In the genomic region with DNA sequence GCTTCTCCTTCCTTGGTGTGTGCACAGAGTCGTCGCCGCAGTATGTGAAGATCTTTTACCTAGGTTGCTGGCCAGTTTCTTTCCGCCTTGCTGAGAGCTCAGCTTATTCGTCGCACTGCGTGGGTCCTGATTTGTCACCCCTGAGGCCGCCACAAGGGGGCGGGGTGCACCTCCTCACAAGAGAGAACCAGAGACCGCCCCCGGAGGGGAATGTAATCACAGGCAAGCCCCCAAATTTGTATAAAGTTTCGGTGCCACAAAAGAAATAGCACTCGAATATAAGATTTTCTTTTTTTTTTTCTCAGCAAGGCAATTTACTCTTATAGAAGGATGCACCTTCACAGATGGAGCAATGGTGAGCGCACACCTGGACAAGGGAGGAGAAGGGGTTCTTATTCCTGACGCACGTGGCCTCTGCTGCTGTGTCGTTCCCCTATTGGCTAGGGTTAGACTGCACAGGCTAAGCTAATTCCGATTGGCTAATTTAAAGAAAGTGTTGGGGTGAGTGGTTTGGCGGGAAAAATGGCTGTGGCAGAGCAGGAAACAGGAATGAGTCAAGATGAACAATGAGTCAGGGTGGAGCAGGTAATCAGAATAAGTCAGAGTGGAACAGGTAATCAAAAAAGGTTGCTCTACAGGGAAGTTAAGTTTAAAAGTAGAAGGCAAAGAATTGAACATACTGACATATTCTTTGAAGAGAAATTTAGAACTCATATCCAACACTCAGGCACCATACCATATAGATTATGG, we compare ENCODE assay signal across 1 cellular context.
TF ChIP-seq lines count a peak whose summit lies in the region.

No MANE protein-coding gene starts in this region.

TF ChIP-seq in GM23338, 12 proteins besides CTCF, POLR2A, EP300 and RAD21 (continued from another document):
- TF ChIP-seq, protein P1, sequence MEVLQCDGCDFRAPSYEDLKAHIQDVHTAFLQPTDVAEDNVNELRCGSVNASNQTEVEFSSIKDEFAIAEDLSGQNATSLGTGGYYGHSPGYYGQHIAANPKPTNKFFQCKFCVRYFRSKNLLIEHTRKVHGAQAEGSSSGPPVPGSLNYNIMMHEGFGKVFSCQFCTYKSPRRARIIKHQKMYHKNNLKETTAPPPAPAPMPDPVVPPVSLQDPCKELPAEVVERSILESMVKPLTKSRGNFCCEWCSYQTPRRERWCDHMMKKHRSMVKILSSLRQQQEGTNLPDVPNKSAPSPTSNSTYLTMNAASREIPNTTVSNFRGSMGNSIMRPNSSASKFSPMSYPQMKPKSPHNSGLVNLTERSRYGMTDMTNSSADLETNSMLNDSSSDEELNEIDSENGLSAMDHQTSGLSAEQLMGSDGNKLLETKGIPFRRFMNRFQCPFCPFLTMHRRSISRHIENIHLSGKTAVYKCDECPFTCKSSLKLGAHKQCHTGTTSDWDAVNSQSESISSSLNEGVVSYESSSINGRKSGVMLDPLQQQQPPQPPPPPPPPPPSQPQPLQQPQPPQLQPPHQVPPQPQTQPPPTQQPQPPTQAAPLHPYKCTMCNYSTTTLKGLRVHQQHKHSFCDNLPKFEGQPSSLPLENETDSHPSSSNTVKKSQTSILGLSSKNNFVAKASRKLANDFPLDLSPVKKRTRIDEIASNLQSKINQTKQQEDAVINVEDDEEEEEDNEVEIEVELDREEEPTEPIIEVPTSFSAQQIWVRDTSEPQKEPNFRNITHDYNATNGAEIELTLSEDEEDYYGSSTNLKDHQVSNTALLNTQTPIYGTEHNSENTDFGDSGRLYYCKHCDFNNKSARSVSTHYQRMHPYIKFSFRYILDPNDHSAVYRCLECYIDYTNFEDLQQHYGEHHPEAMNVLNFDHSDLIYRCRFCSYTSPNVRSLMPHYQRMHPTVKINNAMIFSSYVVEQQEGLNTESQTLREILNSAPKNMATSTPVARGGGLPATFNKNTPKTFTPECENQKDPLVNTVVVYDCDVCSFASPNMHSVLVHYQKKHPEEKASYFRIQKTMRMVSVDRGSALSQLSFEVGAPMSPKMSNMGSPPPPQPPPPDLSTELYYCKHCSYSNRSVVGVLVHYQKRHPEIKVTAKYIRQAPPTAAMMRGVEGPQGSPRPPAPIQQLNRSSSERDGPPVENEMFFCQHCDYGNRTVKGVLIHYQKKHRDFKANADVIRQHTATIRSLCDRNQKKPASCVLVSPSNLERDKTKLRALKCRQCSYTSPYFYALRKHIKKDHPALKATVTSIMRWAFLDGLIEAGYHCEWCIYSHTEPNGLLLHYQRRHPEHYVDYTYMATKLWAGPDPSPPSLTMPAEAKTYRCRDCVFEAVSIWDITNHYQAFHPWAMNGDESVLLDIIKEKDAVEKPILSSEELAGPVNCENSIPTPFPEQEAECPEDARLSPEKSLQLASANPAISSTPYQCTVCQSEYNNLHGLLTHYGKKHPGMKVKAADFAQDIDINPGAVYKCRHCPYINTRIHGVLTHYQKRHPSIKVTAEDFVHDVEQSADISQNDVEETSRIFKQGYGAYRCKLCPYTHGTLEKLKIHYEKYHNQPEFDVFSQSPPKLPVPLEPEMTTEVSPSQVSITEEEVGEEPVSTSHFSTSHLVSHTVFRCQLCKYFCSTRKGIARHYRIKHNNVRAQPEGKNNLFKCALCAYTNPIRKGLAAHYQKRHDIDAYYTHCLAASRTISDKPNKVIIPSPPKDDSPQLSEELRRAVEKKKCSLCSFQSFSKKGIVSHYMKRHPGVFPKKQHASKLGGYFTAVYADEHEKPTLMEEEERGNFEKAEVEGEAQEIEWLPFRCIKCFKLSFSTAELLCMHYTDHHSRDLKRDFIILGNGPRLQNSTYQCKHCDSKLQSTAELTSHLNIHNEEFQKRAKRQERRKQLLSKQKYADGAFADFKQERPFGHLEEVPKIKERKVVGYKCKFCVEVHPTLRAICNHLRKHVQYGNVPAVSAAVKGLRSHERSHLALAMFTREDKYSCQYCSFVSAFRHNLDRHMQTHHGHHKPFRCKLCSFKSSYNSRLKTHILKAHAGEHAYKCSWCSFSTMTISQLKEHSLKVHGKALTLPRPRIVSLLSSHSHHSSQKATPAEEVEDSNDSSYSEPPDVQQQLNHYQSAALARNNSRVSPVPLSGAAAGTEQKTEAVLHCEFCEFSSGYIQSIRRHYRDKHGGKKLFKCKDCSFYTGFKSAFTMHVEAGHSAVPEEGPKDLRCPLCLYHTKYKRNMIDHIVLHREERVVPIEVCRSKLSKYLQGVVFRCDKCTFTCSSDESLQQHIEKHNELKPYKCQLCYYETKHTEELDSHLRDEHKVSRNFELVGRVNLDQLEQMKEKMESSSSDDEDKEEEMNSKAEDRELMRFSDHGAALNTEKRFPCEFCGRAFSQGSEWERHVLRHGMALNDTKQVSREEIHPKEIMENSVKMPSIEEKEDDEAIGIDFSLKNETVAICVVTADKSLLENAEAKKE (CRISPR knock-in tag; IDR thresholded peaks at IDR 0.05), result no peak
- TF ChIP-seq, protein P2, sequence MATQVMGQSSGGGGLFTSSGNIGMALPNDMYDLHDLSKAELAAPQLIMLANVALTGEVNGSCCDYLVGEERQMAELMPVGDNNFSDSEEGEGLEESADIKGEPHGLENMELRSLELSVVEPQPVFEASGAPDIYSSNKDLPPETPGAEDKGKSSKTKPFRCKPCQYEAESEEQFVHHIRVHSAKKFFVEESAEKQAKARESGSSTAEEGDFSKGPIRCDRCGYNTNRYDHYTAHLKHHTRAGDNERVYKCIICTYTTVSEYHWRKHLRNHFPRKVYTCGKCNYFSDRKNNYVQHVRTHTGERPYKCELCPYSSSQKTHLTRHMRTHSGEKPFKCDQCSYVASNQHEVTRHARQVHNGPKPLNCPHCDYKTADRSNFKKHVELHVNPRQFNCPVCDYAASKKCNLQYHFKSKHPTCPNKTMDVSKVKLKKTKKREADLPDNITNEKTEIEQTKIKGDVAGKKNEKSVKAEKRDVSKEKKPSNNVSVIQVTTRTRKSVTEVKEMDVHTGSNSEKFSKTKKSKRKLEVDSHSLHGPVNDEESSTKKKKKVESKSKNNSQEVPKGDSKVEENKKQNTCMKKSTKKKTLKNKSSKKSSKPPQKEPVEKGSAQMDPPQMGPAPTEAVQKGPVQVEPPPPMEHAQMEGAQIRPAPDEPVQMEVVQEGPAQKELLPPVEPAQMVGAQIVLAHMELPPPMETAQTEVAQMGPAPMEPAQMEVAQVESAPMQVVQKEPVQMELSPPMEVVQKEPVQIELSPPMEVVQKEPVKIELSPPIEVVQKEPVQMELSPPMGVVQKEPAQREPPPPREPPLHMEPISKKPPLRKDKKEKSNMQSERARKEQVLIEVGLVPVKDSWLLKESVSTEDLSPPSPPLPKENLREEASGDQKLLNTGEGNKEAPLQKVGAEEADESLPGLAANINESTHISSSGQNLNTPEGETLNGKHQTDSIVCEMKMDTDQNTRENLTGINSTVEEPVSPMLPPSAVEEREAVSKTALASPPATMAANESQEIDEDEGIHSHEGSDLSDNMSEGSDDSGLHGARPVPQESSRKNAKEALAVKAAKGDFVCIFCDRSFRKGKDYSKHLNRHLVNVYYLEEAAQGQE (IDR thresholded peaks at IDR 0.05; ENCODE audit: unreplicated experiment), result no peak
- TF ChIP-seq POLR2AphosphoS5 (IDR thresholded peaks at IDR 0.05; ENCODE audit: low read depth), result no peak
- TF ChIP-seq CREB1 (CRISPR knock-in tag; IDR thresholded peaks at IDR 0.05; ENCODE audit: low read depth), result no peak
- no peak for TF ChIP-seq EZH2phosphoT487 (IDR thresholded peaks at IDR 0.05; ENCODE audit: unreplicated experiment)
- TF ChIP-seq STAT1 (IDR thresholded peaks at IDR 0.05; ENCODE audit: unreplicated experiment), result no peak
- no peak for TF ChIP-seq JUNB (IDR thresholded peaks at IDR 0.05; ENCODE audit: unreplicated experiment)
- TF ChIP-seq, protein P3, sequence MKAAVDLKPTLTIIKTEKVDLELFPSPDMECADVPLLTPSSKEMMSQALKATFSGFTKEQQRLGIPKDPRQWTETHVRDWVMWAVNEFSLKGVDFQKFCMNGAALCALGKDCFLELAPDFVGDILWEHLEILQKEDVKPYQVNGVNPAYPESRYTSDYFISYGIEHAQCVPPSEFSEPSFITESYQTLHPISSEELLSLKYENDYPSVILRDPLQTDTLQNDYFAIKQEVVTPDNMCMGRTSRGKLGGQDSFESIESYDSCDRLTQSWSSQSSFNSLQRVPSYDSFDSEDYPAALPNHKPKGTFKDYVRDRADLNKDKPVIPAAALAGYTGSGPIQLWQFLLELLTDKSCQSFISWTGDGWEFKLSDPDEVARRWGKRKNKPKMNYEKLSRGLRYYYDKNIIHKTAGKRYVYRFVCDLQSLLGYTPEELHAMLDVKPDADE (IDR thresholded peaks at IDR 0.05), result no peak
- TF ChIP-seq ZNF331 (CRISPR knock-in tag; IDR thresholded peaks at IDR 0.05; ENCODE audit: low read depth), result no peak
- no peak for TF ChIP-seq ZNF114 (CRISPR knock-in tag; IDR thresholded peaks at IDR 0.05)
